16 cellular contexts compared by ENCODE assay signal in genomic region chr5:56346044-56346710, GRCh38.
DNase-seq lines count a peak whose midpoint lies in the region; ATAC-seq, FAIRE-seq and TF ChIP-seq lines count a peak whose summit lies in the region.
"Had no signal": no experiment of that assay in that cellular context is flagged by ENCODE, and none has a peak within 500 bp of the region (broad histone marks: within the 10 kb centered on the region; RNA-seq: fewer than 3 reads in every experiment).

No MANE protein-coding gene starts in this region.

- TF ChIP-seq EP300 in A549 (IDR thresholded peaks at IDR 0.05), result no peak

- no peaks in the 10 kb centered on the region for H3K36me3 ChIP-seq in RWPE2 (ENCODE audit: low read depth)

- CTCF ChIA-PET in A549 (lab: Yijun Ruan, JAX), result interaction anchor here (1.2 to 1.6 kb wide), 2 partner anchors 20 to 75 kb away, joined by 3 to 4 read pairs; no protein-coding TSS in a partner anchor

- no peaks in the 10 kb centered on the region for H3K27me3 ChIP-seq in RWPE2 (ENCODE audit: insufficient read depth, poor library complexity, severe bottlenecking)

- FAIRE-seq in A549 (lab: Jason Lieb, UNC), result no peak
- FAIRE-seq: A204.1, D721Med had no signal

- no peak for DNase-seq in A549 (ENCODE audit: low read depth in 1 of 2, low spot score in 1 of 2)
- DNase-seq in EL, result peak; percentile 53
- no peak for DNase-seq in RWPE2 (ENCODE audit: low spot score)
- peak; percentile 58 for DNase-seq in fibroblast of villous mesenchyme (ENCODE audit: low read depth)
- no peak for DNase-seq in NCI-H2171 treated with DMSO at 0.1 percent for 48 hours (lab: John Stamatoyannopoulos, UW)
- no peak for DNase-seq in amygdala (lab: John Stamatoyannopoulos, UW)
- DNase-seq in NAMALWA (ENCODE audit: low spot score), result no peak
- DNase-seq: CD4-positive, alpha-beta T cell; DMS79 treated with DMSO at 0.1 percent for 48 hours; NCI-H1417 treated with DMSO at 0.1 percent for 48 hours; NCI-H2081; NCI-H526; Right ventricle myocardium superior had no signal

- 73% methylated on average over 5 of the region's 5 CpGs for WGBS in A549 (ENCODE audit: missing lambda C conversion rate)

- TF ChIP-seq CTCF in A549 (IDR thresholded peaks at IDR 0.05) (no peak), RWPE2 (IDR thresholded peaks at IDR 0.05; ENCODE audit: poor library complexity, severe bottlenecking) (no peak), fibroblast of villous mesenchyme (IDR thresholded peaks at IDR 0.05; ENCODE audit: insufficient read depth, low read depth, low read length) (no peak)

- no peak for ATAC-seq in A549
- no peak for ATAC-seq in RWPE2 (ENCODE audit: low read depth)
- no peak for ATAC-seq in GM21619 (IDR thresholded peaks at IDR 0.05; ENCODE audit: unreplicated experiment)

- H3K27ac ChIP-seq in A549 (peak overlapping the region in 1 of 2 experiments; percentile 61; a peak in 3 of 6 replicates), RWPE2 (ENCODE audit: poor library complexity, severe bottlenecking) (peak overlapping the region; percentile 66)

- POLR2A ChIA-PET in A549 (lab: Yijun Ruan, JAX), result no interaction called here

- no peak for TF ChIP-seq RAD21 in A549 (conservative IDR thresholded peaks at IDR 0.05 in 1 of 2, IDR thresholded peaks at IDR 0.05 in 1 of 2)

- H3K4me1 ChIP-seq in A549 (peaks cover 36% of the 10 kb centered on the region), RWPE2 (ENCODE audit: insufficient read depth, poor library complexity, severe bottlenecking) (peaks cover 26% of the 10 kb centered on the region)

- H3K4me2 ChIP-seq in A549, result peak overlapping the region; percentile 35; the same call in 2 of the 3 replicates

- no peaks in the 10 kb centered on the region for H3K9me3 ChIP-seq in A549
- H3K9me3 ChIP-seq in RWPE2 (ENCODE audit: severe bottlenecking), result no peaks in the 10 kb centered on the region

- TF ChIP-seq POLR2A in A549 (IDR thresholded peaks at IDR 0.05; ENCODE audit: low read length), result no peak

- no peak overlapping the region for H3K4me3 ChIP-seq in A549
- no peak overlapping the region for H3K4me3 ChIP-seq in RWPE2 (ENCODE audit: severe bottlenecking)
- H3K4me3 ChIP-seq in fibroblast of villous mesenchyme (ENCODE audit: low read depth, low read length), result no peak overlapping the region

TF ChIP-seq in A549, 52 proteins besides CTCF, POLR2A, EP300 and RAD21:
- TF ChIP-seq FOSL2 (IDR thresholded peaks at IDR 0.05), result no peak
- peak; percentile 30; the same call in 1 of the 2 replicates for TF ChIP-seq FOSL2 (CRISPR knock-in tag; IDR thresholded peaks at IDR 0.05)
- TF ChIP-seq FOSB (CRISPR knock-in tag; IDR thresholded peaks at IDR 0.05), result no peak

Comparison
In these comparisons a context has a peak if more than half of its experiments do, and no peak if none do; other contexts are left out.
1. DNase-seq: peak in EL (single experiment) and fibroblast of villous mesenchyme (single experiment); none in A549 (0 of 2), RWPE2 (single experiment), NCI-H2171 treated with DMSO at 0.1 percent for 48 hours (single experiment), amygdala (0 of 56) and NAMALWA (single experiment).